Comparison of ENCODE assay signal across 1 cellular context in the genomic region with DNA sequence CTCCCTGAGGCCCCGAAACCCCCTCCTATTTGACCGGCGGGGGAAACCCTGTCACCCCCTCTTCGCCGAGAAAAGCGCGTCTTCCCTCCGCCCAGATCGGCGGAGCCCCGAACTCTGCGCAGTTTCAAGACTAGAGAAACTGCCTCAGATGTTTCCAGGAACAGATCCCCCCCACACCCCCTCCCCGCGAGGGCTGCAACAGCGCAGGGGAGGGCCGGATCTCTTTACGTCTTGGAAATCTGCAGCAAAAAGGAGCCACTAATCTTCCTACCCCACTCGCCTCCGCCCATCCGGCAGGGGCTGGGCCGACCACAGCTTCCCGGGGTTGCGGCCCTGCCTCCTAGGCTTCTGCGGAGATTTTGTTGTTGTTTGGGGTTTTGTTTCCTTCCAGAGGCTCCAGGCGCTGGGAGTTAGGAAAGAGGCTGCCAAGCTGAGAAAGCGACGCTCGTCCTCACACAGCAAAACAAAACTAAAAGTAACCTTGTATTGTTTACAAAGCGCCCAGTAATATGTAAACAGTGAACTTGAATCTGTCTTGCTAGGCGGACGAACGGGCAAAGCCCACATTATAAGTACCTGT.
A peak's percentile ranks its signal among the peaks of the same experiment; 100 is the strongest.
TF ChIP-seq lines count a peak whose summit lies in the region.

No MANE protein-coding gene starts in this region.

TF ChIP-seq in K562, 482 proteins besides CTCF, POLR2A, EP300 and RAD21 (continued from another document and continues in another):
- TF ChIP-seq, protein P1, sequence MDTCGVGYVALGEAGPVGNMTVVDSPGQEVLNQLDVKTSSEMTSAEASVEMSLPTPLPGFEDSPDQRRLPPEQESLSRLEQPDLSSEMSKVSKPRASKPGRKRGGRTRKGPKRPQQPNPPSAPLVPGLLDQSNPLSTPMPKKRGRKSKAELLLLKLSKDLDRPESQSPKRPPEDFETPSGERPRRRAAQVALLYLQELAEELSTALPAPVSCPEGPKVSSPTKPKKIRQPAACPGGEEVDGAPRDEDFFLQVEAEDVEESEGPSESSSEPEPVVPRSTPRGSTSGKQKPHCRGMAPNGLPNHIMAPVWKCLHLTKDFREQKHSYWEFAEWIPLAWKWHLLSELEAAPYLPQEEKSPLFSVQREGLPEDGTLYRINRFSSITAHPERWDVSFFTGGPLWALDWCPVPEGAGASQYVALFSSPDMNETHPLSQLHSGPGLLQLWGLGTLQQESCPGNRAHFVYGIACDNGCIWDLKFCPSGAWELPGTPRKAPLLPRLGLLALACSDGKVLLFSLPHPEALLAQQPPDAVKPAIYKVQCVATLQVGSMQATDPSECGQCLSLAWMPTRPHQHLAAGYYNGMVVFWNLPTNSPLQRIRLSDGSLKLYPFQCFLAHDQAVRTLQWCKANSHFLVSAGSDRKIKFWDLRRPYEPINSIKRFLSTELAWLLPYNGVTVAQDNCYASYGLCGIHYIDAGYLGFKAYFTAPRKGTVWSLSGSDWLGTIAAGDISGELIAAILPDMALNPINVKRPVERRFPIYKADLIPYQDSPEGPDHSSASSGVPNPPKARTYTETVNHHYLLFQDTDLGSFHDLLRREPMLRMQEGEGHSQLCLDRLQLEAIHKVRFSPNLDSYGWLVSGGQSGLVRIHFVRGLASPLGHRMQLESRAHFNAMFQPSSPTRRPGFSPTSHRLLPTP (IDR thresholded peaks at IDR 0.05; ENCODE audit: borderline replicate concordance, extremely low read depth, insufficient read length), result no peak
- no peak for TF ChIP-seq RBM14 (IDR thresholded peaks at IDR 0.05; ENCODE audit: borderline replicate concordance, insufficient read depth, low read depth, low read length)
- no peak for TF ChIP-seq ZZZ3 (IDR thresholded peaks at IDR 0.05)
- TF ChIP-seq ZNF584 (CRISPR knock-in tag; IDR thresholded peaks at IDR 0.05; ENCODE audit: low read depth), result no peak
- no peak for TF ChIP-seq PHB2 (IDR thresholded peaks at IDR 0.05; ENCODE audit: low read depth)
- TF ChIP-seq CBX3 (IDR thresholded peaks at IDR 0.05; ENCODE audit: borderline replicate concordance in 1 of 2, low read length in 2 of 2), result no peak
- TF ChIP-seq, protein P2, sequence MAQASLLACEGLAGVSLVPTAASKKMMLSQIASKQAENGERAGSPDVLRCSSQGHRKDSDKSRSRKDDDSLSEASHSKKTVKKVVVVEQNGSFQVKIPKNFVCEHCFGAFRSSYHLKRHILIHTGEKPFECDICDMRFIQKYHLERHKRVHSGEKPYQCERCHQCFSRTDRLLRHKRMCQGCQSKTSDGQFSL (CRISPR knock-in tag; IDR thresholded peaks at IDR 0.05), result peak; percentile 26; the same call in 1 of the 2 replicates
- TF ChIP-seq, protein P2 (tag; IDR thresholded peaks at IDR 0.05), result peak in 1 of 2 experiments; percentile 69; a peak in 1 of 4 replicates
- no peak for TF ChIP-seq STAT5A (IDR thresholded peaks at IDR 0.05; ENCODE audit: borderline replicate concordance, low read length)
- TF ChIP-seq FUS (optimal IDR thresholded peaks at IDR 0.05; ENCODE audit: low read depth, low read length), result no peak
- no peak for TF ChIP-seq HOXB6 (CRISPR knock-in tag; IDR thresholded peaks at IDR 0.05; ENCODE audit: borderline replicate concordance)
- no peak for TF ChIP-seq ZNF561 (CRISPR knock-in tag; conservative IDR thresholded peaks at IDR 0.05)
- TF ChIP-seq STAT6 (CRISPR knock-in tag; IDR thresholded peaks at IDR 0.05), result no peak
- TF ChIP-seq KLF1 (tag; IDR thresholded peaks at IDR 0.05), result 0 out of 2 replicates have a peak, but pooled peaks have one; percentile 39
- TF ChIP-seq VEZF1 (CRISPR knock-in tag; IDR thresholded peaks at IDR 0.05), result peak; percentile 97
- TF ChIP-seq SRSF9 (IDR thresholded peaks at IDR 0.05; ENCODE audit: borderline replicate concordance, low read depth, low read length), result no peak
- no peak for TF ChIP-seq NR4A1 (CRISPR knock-in tag; IDR thresholded peaks at IDR 0.05)
- TF ChIP-seq NR4A1 (tag; IDR thresholded peaks at IDR 0.05), result no peak
- peak; percentile 58 for TF ChIP-seq GABPA (tag; conservative IDR thresholded peaks at IDR 0.05; ENCODE audit: low read depth)
- no peak for TF ChIP-seq TCF3 (CRISPR knock-in tag; IDR thresholded peaks at IDR 0.05)
- no peak for TF ChIP-seq ZNF76 (CRISPR knock-in tag; IDR thresholded peaks at IDR 0.05; ENCODE audit: borderline replicate concordance)
- TF ChIP-seq E4F1 (CRISPR knock-in tag; IDR thresholded peaks at IDR 0.05; ENCODE audit: borderline replicate concordance), result 0 out of 2 replicates have a peak, but pooled peaks have one; percentile 61
- 0 out of 4 replicates have a peak, but pooled peaks of 1 of the 2 experiments have one; percentile 39 for TF ChIP-seq RCOR1 (IDR thresholded peaks at IDR 0.05; ENCODE audit: borderline replicate concordance in 1 of 2, low read depth in 2 of 2, low read length in 2 of 2)
- TF ChIP-seq, protein P3, sequence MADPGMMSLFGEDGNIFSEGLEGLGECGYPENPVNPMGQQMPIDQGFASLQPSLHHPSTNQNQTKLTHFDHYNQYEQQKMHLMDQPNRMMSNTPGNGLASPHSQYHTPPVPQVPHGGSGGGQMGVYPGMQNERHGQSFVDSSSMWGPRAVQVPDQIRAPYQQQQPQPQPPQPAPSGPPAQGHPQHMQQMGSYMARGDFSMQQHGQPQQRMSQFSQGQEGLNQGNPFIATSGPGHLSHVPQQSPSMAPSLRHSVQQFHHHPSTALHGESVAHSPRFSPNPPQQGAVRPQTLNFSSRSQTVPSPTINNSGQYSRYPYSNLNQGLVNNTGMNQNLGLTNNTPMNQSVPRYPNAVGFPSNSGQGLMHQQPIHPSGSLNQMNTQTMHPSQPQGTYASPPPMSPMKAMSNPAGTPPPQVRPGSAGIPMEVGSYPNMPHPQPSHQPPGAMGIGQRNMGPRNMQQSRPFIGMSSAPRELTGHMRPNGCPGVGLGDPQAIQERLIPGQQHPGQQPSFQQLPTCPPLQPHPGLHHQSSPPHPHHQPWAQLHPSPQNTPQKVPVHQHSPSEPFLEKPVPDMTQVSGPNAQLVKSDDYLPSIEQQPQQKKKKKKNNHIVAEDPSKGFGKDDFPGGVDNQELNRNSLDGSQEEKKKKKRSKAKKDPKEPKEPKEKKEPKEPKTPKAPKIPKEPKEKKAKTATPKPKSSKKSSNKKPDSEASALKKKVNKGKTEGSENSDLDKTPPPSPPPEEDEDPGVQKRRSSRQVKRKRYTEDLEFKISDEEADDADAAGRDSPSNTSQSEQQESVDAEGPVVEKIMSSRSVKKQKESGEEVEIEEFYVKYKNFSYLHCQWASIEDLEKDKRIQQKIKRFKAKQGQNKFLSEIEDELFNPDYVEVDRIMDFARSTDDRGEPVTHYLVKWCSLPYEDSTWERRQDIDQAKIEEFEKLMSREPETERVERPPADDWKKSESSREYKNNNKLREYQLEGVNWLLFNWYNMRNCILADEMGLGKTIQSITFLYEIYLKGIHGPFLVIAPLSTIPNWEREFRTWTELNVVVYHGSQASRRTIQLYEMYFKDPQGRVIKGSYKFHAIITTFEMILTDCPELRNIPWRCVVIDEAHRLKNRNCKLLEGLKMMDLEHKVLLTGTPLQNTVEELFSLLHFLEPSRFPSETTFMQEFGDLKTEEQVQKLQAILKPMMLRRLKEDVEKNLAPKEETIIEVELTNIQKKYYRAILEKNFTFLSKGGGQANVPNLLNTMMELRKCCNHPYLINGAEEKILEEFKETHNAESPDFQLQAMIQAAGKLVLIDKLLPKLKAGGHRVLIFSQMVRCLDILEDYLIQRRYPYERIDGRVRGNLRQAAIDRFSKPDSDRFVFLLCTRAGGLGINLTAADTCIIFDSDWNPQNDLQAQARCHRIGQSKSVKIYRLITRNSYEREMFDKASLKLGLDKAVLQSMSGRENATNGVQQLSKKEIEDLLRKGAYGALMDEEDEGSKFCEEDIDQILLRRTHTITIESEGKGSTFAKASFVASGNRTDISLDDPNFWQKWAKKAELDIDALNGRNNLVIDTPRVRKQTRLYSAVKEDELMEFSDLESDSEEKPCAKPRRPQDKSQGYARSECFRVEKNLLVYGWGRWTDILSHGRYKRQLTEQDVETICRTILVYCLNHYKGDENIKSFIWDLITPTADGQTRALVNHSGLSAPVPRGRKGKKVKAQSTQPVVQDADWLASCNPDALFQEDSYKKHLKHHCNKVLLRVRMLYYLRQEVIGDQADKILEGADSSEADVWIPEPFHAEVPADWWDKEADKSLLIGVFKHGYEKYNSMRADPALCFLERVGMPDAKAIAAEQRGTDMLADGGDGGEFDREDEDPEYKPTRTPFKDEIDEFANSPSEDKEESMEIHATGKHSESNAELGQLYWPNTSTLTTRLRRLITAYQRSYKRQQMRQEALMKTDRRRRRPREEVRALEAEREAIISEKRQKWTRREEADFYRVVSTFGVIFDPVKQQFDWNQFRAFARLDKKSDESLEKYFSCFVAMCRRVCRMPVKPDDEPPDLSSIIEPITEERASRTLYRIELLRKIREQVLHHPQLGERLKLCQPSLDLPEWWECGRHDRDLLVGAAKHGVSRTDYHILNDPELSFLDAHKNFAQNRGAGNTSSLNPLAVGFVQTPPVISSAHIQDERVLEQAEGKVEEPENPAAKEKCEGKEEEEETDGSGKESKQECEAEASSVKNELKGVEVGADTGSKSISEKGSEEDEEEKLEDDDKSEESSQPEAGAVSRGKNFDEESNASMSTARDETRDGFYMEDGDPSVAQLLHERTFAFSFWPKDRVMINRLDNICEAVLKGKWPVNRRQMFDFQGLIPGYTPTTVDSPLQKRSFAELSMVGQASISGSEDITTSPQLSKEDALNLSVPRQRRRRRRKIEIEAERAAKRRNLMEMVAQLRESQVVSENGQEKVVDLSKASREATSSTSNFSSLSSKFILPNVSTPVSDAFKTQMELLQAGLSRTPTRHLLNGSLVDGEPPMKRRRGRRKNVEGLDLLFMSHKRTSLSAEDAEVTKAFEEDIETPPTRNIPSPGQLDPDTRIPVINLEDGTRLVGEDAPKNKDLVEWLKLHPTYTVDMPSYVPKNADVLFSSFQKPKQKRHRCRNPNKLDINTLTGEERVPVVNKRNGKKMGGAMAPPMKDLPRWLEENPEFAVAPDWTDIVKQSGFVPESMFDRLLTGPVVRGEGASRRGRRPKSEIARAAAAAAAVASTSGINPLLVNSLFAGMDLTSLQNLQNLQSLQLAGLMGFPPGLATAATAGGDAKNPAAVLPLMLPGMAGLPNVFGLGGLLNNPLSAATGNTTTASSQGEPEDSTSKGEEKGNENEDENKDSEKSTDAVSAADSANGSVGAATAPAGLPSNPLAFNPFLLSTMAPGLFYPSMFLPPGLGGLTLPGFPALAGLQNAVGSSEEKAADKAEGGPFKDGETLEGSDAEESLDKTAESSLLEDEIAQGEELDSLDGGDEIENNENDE (IDR thresholded peaks at IDR 0.05; ENCODE audit: low read depth, low read length), result no peak
- TF ChIP-seq ZBTB12 (CRISPR knock-in tag; IDR thresholded peaks at IDR 0.05), result no peak
